19 cellular contexts compared by ENCODE assay signal in the genomic region with DNA sequence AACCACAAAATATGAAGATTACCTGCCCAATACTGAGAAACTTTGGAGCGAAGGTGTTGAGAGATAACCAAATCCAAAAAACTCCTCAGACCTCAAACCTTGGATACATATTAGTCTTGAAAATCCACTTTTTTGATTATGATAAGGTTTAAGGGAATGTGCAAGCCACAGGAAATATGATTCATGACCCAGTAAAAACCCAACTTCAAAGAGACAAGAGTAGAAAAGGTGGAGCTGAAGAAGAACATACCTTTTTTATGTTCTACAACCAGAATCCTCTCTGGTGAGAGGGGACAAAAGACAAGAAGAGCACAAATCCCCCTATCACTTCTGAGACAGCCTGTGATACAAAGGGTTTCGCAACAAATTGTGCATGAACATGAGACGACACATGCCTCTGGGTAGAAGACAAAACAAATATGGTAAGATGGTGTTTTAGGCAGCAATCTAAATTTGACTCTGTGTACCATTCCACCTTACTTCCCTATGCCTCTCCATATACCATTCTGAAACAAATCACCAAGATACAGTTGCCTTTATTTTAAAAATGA. TPM values are rescaled to one million over a fixed set of nuclear protein-coding genes. Genes with fewer than 3 reads are reported as not detected.
DNase-seq lines count a peak whose midpoint lies in the region; ATAC-seq and TF ChIP-seq lines count a peak whose summit lies in the region.
"Had no signal": no experiment of that assay in that cellular context is flagged by ENCODE, and none has a peak within 500 bp of the region (broad histone marks: within the 10 kb centered on the region; RNA-seq: fewer than 3 reads in every experiment).

No MANE protein-coding gene starts in this region.

- H3K36me3 Mint-ChIP-seq in activated T-cell treated with anti-CD3 and anti-CD28 coated beads, Interleukin-2, amount 50 U/mL, for 72 hours (ENCODE audit: insufficient read depth in 2 of 2): peaks cover 0 to 1% of the 10 kb centered on the region in 2 donors
- peaks cover under 1% of the 10 kb centered on the region for H3K36me3 Mint-ChIP-seq in T-helper 17 cell (ENCODE audit: low read depth)
- H3K36me3 Mint-ChIP-seq: IgD-negative memory B cell had no signal

- DNase-seq in activated T-cell treated with anti-CD3 and anti-CD28 coated beads, Interleukin-2, amount 50 U/mL, for 72 hours: no peak
- no peak for DNase-seq in activated T-cell treated with anti-CD3 and anti-CD28 coated beads, Interleukin-2, amount 50 U/mL, for 1 hour
- peak; percentile 13 for DNase-seq in HT1080 (ENCODE audit: low read depth)
- no peak for DNase-seq in T-helper 17 cell
- DNase-seq in fibroblast of villous mesenchyme (ENCODE audit: low read depth): peak; percentile 16
- DNase-seq in NCI-H146 treated with DMSO at 0.1 percent for 48 hours (lab: John Stamatoyannopoulos, UW; ENCODE audit: unreplicated experiment): no peak
- no peak for DNase-seq in GM19238 (ENCODE audit: insufficient read length, low spot score)
- no peak for DNase-seq in glomerular visceral epithelial cell (ENCODE audit: extremely low spot score)
- DNase-seq: Caco-2; CD4-positive, alpha-beta T cell; H9; Karpas-422; NCI-H187 treated with DMSO at 0.1 percent for 48 hours; NCI-H2227 treated with DMSO at 0.1 percent for 48 hours; NCI-H524; PC-9; SJCRH30 had no signal

- peak overlapping the region; percentile 33 to 39 for H3K4me3 Mint-ChIP-seq in activated T-cell treated with anti-CD3 and anti-CD28 coated beads, Interleukin-2, amount 50 U/mL, for 72 hours
- H3K4me3 Mint-ChIP-seq in T-helper 17 cell: no peak overlapping the region
- H3K4me3 Mint-ChIP-seq: CD4-positive, alpha-beta T cell; H9; IgD-negative memory B cell had no signal

- peak; percentile 61 to 63 for ATAC-seq in activated T-cell treated with anti-CD3 and anti-CD28 coated beads, Interleukin-2, amount 50 U/mL, for 72 hours (replicated peaks in 1 of 2)
- peak; percentile 20 for ATAC-seq in T-helper 17 cell

- H3K4me1 Mint-ChIP-seq in activated T-cell treated with anti-CD3 and anti-CD28 coated beads, Interleukin-2, amount 50 U/mL, for 72 hours (ENCODE audit: low read depth): peaks cover 12% of the 10 kb centered on the region
- H3K4me1 Mint-ChIP-seq in T-helper 17 cell: no peaks in the 10 kb centered on the region
- H3K4me1 Mint-ChIP-seq: H9, IgD-negative memory B cell had no signal

- no peak overlapping the region for H3K4me3 ChIP-seq in fibroblast of villous mesenchyme (ENCODE audit: low read depth, low read length)
- H3K4me3 ChIP-seq: PC-9, SJCRH30 had no signal

- H3K27me3 Mint-ChIP-seq in activated T-cell treated with anti-CD3 and anti-CD28 coated beads, Interleukin-2, amount 50 U/mL, for 72 hours (ENCODE audit: low read depth): no peaks in the 10 kb centered on the region
- no peaks in the 10 kb centered on the region for H3K27me3 Mint-ChIP-seq in T-helper 17 cell
- H3K27me3 Mint-ChIP-seq: CD4-positive, alpha-beta T cell; IgD-negative memory B cell had no signal

- TF ChIP-seq CTCF in fibroblast of villous mesenchyme (IDR thresholded peaks at IDR 0.05; ENCODE audit: insufficient read depth, low read depth, low read length): no peak

- peaks cover 1% of the 10 kb centered on the region in 2 donors for H3K9me3 Mint-ChIP-seq in activated T-cell treated with anti-CD3 and anti-CD28 coated beads, Interleukin-2, amount 50 U/mL, for 72 hours
- H3K9me3 Mint-ChIP-seq: CD4-positive, alpha-beta T cell; H9 had no signal

- H3K27ac Mint-ChIP-seq in activated T-cell treated with anti-CD3 and anti-CD28 coated beads, Interleukin-2, amount 50 U/mL, for 72 hours: no peak overlapping the region
- no peak overlapping the region for H3K27ac Mint-ChIP-seq in T-helper 17 cell
- H3K27ac Mint-ChIP-seq: CD4-positive, alpha-beta T cell; H9; IgD-negative memory B cell had no signal

- H3K9me3 ChIP-seq in T-helper 17 cell (ENCODE audit: control insufficient read depth, low read length, poor library complexity, severe bottlenecking): no peaks in the 10 kb centered on the region
- H3K9me3 ChIP-seq: Caco-2, SJCRH30 had no signal

RNA-seq across cellular contexts. Expression of a gene that starts 37.3 kb away (rescaled TPM):
- under 1 TPM; 0.12 to 0.34 TPM for total RNA-seq in activated T-cell treated with anti-CD3 and anti-CD28 coated beads, Interleukin-2, amount 50 U/mL, for 72 hours
- not detected in 2 replicates for total RNA-seq in HT1080 (2014; rRNA removed; shearing (Covaris generic))
- polyA plus RNA-seq in HT1080 (2015; cell fraction: cytosol; rRNA removed): not detected in 2 replicates
- 0.05 and 0.08 TPM in 2 replicates for polyA plus RNA-seq in HT1080 (2015; cell fraction: nucleus; rRNA removed)
- 1 to 10 TPM in 1 of 2 donors, under 1 TPM in 1; 0.94 to 3.3 TPM for total RNA-seq in T-helper 17 cell
- total RNA-seq in fibroblast of villous mesenchyme: 2.3 and 3.9 TPM in 2 replicates
- total RNA-seq: HT-29 had no signal
- polyA plus RNA-seq: IgD-negative memory B cell had no signal

Comparison
In these comparisons a context has a peak if more than half of its experiments do, and no peak if none do; other contexts are left out.
1. DNase-seq: peak in HT1080 (single experiment) and fibroblast of villous mesenchyme (single experiment); none in activated T-cell treated with anti-CD3 and anti-CD28 coated beads, Interleukin-2, amount 50 U/mL, for 72 hours (0 of 2), activated T-cell treated with anti-CD3 and anti-CD28 coated beads, Interleukin-2, amount 50 U/mL, for 1 hour (single experiment), T-helper 17 cell (0 of 3), NCI-H146 treated with DMSO at 0.1 percent for 48 hours (single experiment), GM19238 (single experiment) and glomerular visceral epithelial cell (single experiment).